1 cellular context compared by ENCODE assay signal in the genomic region with DNA sequence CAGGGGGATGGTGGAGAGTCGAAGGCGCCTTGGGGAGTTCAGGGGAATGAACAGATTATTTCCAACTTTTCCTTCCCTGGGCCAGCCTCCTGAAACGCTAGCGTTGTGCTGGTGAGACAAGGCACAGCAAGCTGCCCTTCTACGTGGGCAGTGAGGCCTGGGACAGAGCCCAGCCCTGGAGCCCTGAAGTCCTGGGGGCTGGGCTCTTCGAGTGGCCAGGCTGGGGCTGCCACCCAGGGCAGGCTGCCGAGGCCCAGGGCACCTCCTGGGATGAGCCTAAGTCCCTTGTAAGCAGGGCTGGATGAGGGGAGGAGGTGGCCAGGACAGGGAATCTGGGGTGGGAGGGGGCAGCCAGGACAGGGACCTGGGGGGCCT.
TF ChIP-seq lines count a peak whose summit lies in the region.

No MANE protein-coding gene starts in this region.

TF ChIP-seq in HepG2, 621 proteins besides CTCF, POLR2A, EP300 and RAD21:
- TF ChIP-seq ZFP36L2 (CRISPR knock-in tag; IDR thresholded peaks at IDR 0.05) (no peak), BHLHE40 (IDR thresholded peaks at IDR 0.05; ENCODE audit: low read length) (no peak), REXO4 (CRISPR knock-in tag; IDR thresholded peaks at IDR 0.05; ENCODE audit: borderline replicate concordance) (no peak), ZNF326 (CRISPR knock-in tag; IDR thresholded peaks at IDR 0.05; ENCODE audit: borderline replicate concordance) (no peak), ZNF773 (CRISPR knock-in tag; IDR thresholded peaks at IDR 0.05; ENCODE audit: borderline replicate concordance) (peak; percentile 10; the same call in 1 of the 2 replicates), AGO2 (optimal IDR thresholded peaks at IDR 0.05; ENCODE audit: low read depth, low read length) (peak; percentile 72), ZNF124 (CRISPR knock-in tag; IDR thresholded peaks at IDR 0.05) (no peak), ZMYM3 (CRISPR knock-in tag; IDR thresholded peaks at IDR 0.05) (no peak), AKAP8 (CRISPR knock-in tag; IDR thresholded peaks at IDR 0.05) (no peak), SRY (CRISPR knock-in tag; IDR thresholded peaks at IDR 0.05) (no peak), ARID2 (CRISPR knock-in tag; IDR thresholded peaks at IDR 0.05; ENCODE audit: borderline replicate concordance) (no peak), TMF1 (CRISPR knock-in tag; IDR thresholded peaks at IDR 0.05; ENCODE audit: low read depth) (peak; percentile 6; the same call in 1 of the 2 replicates), ZNF564 (CRISPR knock-in tag; IDR thresholded peaks at IDR 0.05) (no peak), ZFAT (CRISPR knock-in tag; conservative IDR thresholded peaks at IDR 0.05) (no peak), KLF15 (CRISPR knock-in tag; IDR thresholded peaks at IDR 0.05; ENCODE audit: borderline replicate concordance) (no peak), MIER3 (CRISPR knock-in tag; IDR thresholded peaks at IDR 0.05; ENCODE audit: borderline replicate concordance) (no peak), RARA (CRISPR knock-in tag; IDR thresholded peaks at IDR 0.05) (no peak), SP5 (CRISPR knock-in tag; IDR thresholded peaks at IDR 0.05; ENCODE audit: borderline replicate concordance, low read depth) (no peak), MAFG (CRISPR knock-in tag; IDR thresholded peaks at IDR 0.05) (no peak), WIZ (CRISPR knock-in tag; IDR thresholded peaks at IDR 0.05) (0 out of 2 replicates have a peak, but pooled peaks have one; percentile 13), ERF (CRISPR knock-in tag; IDR thresholded peaks at IDR 0.05) (no peak), ZNF280B (CRISPR knock-in tag; IDR thresholded peaks at IDR 0.05; ENCODE audit: borderline replicate concordance) (no peak), ZNF337 (CRISPR knock-in tag; IDR thresholded peaks at IDR 0.05; ENCODE audit: borderline replicate concordance, low read depth) (no peak), ZNF589 (CRISPR knock-in tag; conservative IDR thresholded peaks at IDR 0.05) (peak; percentile 41; the same call in 1 of the 2 replicates), ZNF251 (CRISPR knock-in tag; IDR thresholded peaks at IDR 0.05) (no peak), PAWR (CRISPR knock-in tag; IDR thresholded peaks at IDR 0.05; ENCODE audit: borderline replicate concordance) (0 out of 2 replicates have a peak, but pooled peaks have one; percentile 1), ZNF572 (CRISPR knock-in tag; IDR thresholded peaks at IDR 0.05) (no peak), AFF4 (CRISPR knock-in tag; IDR thresholded peaks at IDR 0.05) (no peak)
- TF ChIP-seq, protein P1, sequence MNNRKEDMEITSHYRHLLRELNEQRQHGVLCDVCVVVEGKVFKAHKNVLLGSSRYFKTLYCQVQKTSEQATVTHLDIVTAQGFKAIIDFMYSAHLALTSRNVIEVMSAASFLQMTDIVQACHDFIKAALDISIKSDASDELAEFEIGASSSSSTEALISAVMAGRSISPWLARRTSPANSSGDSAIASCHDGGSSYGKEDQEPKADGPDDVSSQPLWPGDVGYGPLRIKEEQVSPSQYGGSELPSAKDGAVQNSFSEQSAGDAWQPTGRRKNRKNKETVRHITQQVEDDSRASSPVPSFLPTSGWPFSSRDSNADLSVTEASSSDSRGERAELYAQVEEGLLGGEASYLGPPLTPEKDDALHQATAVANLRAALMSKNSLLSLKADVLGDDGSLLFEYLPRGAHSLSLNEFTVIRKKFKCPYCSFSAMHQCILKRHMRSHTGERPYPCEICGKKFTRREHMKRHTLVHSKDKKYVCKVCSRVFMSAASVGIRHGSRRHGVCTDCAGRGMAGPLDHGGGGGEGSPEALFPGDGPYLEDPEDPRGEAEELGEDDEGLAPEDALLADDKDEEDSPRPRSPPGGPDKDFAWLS (CRISPR knock-in tag; IDR thresholded peaks at IDR 0.05; ENCODE audit: borderline replicate concordance) = no peak
- TF ChIP-seq, protein P2, sequence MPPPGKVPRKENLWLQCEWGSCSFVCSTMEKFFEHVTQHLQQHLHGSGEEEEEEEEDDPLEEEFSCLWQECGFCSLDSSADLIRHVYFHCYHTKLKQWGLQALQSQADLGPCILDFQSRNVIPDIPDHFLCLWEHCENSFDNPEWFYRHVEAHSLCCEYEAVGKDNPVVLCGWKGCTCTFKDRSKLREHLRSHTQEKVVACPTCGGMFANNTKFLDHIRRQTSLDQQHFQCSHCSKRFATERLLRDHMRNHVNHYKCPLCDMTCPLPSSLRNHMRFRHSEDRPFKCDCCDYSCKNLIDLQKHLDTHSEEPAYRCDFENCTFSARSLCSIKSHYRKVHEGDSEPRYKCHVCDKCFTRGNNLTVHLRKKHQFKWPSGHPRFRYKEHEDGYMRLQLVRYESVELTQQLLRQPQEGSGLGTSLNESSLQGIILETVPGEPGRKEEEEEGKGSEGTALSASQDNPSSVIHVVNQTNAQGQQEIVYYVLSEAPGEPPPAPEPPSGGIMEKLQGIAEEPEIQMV (CRISPR knock-in tag; IDR thresholded peaks at IDR 0.05; ENCODE audit: low read depth) = no peak
- TF ChIP-seq, protein P3, sequence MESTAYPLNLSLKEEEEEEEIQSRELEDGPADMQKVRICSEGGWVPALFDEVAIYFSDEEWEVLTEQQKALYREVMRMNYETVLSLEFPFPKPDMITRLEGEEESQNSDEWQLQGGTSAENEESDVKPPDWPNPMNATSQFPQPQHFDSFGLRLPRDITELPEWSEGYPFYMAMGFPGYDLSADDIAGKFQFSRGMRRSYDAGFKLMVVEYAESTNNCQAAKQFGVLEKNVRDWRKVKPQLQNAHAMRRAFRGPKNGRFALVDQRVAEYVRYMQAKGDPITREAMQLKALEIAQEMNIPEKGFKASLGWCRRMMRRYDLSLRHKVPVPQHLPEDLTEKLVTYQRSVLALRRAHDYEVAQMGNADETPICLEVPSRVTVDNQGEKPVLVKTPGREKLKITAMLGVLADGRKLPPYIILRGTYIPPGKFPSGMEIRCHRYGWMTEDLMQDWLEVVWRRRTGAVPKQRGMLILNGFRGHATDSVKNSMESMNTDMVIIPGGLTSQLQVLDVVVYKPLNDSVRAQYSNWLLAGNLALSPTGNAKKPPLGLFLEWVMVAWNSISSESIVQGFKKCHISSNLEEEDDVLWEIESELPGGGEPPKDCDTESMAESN (CRISPR knock-in tag; conservative IDR thresholded peaks at IDR 0.05) = 0 out of 2 replicates have a peak, but pooled peaks have one; percentile 28
- TF ChIP-seq, protein P4, sequence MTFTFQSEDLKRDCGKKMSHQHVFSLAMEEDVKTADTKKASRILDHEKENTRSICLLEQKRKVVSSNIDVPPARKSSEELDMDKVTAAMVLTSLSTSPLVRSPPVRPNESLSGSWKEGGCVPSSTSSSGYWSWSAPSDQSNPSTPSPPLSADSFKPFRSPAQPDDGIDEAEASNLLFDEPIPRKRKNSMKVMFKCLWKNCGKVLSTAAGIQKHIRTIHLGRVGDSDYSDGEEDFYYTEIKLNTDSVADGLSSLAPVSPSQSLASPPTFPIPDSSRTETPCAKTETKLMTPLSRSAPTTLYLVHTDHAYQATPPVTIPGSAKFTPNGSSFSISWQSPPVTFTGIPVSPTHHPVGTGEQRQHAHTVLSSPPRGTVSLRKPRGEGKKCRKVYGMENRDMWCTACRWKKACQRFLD (CRISPR knock-in tag; IDR thresholded peaks at IDR 0.05; ENCODE audit: borderline replicate concordance) = no peak
- TF ChIP-seq, protein P5, sequence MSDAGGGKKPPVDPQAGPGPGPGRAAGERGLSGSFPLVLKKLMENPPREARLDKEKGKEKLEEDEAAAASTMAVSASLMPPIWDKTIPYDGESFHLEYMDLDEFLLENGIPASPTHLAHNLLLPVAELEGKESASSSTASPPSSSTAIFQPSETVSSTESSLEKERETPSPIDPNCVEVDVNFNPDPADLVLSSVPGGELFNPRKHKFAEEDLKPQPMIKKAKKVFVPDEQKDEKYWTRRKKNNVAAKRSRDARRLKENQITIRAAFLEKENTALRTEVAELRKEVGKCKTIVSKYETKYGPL (CRISPR knock-in tag; IDR thresholded peaks at IDR 0.05) = no peak
- TF ChIP-seq, protein P6, sequence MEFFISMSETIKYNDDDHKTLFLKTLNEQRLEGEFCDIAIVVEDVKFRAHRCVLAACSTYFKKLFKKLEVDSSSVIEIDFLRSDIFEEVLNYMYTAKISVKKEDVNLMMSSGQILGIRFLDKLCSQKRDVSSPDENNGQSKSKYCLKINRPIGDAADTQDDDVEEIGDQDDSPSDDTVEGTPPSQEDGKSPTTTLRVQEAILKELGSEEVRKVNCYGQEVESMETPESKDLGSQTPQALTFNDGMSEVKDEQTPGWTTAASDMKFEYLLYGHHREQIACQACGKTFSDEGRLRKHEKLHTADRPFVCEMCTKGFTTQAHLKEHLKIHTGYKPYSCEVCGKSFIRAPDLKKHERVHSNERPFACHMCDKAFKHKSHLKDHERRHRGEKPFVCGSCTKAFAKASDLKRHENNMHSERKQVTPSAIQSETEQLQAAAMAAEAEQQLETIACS (CRISPR knock-in tag; IDR thresholded peaks at IDR 0.05) = no peak
- TF ChIP-seq, protein P7, sequence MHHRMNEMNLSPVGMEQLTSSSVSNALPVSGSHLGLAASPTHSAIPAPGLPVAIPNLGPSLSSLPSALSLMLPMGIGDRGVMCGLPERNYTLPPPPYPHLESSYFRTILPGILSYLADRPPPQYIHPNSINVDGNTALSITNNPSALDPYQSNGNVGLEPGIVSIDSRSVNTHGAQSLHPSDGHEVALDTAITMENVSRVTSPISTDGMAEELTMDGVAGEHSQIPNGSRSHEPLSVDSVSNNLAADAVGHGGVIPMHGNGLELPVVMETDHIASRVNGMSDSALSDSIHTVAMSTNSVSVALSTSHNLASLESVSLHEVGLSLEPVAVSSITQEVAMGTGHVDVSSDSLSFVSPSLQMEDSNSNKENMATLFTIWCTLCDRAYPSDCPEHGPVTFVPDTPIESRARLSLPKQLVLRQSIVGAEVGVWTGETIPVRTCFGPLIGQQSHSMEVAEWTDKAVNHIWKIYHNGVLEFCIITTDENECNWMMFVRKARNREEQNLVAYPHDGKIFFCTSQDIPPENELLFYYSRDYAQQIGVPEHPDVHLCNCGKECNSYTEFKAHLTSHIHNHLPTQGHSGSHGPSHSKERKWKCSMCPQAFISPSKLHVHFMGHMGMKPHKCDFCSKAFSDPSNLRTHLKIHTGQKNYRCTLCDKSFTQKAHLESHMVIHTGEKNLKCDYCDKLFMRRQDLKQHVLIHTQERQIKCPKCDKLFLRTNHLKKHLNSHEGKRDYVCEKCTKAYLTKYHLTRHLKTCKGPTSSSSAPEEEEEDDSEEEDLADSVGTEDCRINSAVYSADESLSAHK (CRISPR knock-in tag; IDR thresholded peaks at IDR 0.05; ENCODE audit: borderline replicate concordance) = no peak
